In genomic region chr9:108996653-108997052, GRCh38 we compare ENCODE assay signal across 19 cellular contexts. TPM values are rescaled to one million over a fixed set of nuclear protein-coding genes. Genes with fewer than 3 reads are reported as not detected.
DNase-seq lines count a peak whose midpoint lies in the region; FAIRE-seq and TF ChIP-seq lines count a peak whose summit lies in the region.
"Had no signal": no experiment of that assay in that cellular context is flagged by ENCODE, and none has a peak within 500 bp of the region (broad histone marks: within the 10 kb centered on the region; RNA-seq: fewer than 3 reads in every experiment).

No MANE protein-coding gene starts in this region.

- intact Hi-C loops in left ventricle myocardium inferior (cut with micrococcal nuclease) (no loop called here), cardiac septum (cut with DNase I) (no loop called here)

- peaks cover 74% of the 10 kb centered on the region for H3K4me1 ChIP-seq in left ventricle myocardium inferior
- H3K4me1 ChIP-seq: colonic mucosa had no signal

- peak; percentile 23 for FAIRE-seq in endometrium (lab: Jason Lieb, UNC)
- FAIRE-seq: D721Med, islet of Langerhans had no signal

- H3K9me3 Mint-ChIP-seq in type B pancreatic cell, result no peaks in the 10 kb centered on the region
- H3K9me3 Mint-ChIP-seq: activated naive CD4-positive, alpha-beta T cell treated with anti-CD3 and anti-CD28 coated beads, Interleukin-2, amount 50 U/mL, for 24 hours had no signal

- TF ChIP-seq CTCF in left ventricle myocardium inferior (IDR thresholded peaks at IDR 0.05; ENCODE audit: borderline replicate concordance) (no peak), type B pancreatic cell (conservative IDR thresholded peaks at IDR 0.05) (no peak)

- peak overlapping the region; percentile 69 for H3K27ac Mint-ChIP-seq in type B pancreatic cell
- H3K27ac Mint-ChIP-seq: activated naive CD4-positive, alpha-beta T cell treated with anti-CD3 and anti-CD28 coated beads, Interleukin-2, amount 50 U/mL, for 24 hours had no signal

- H3K36me3 ChIP-seq in left ventricle myocardium inferior, result peaks cover 4% of the 10 kb centered on the region
- H3K36me3 ChIP-seq: colonic mucosa had no signal

- H3K9me3 ChIP-seq in left ventricle myocardium inferior (replicated peaks), result no peaks in the 10 kb centered on the region
- H3K9me3 ChIP-seq: colonic mucosa had no signal

- DNase-seq in left ventricle myocardium inferior (no peak), cardiac septum (ENCODE audit: low spot score) (no peak), NCI-H748 treated with DMSO at 0.1 percent for 48 hours (lab: John Stamatoyannopoulos, UW) (peak; percentile 46), type B pancreatic cell (ENCODE audit: extremely low spot score, unreplicated experiment) (no peak), NCI-H187 treated with DMSO at 0.1 percent for 48 hours (lab: John Stamatoyannopoulos, UW) (no peak), activated gamma-delta T cell treated with Interleukin-2 at 50 U/mL for 16 hours (no peak)
- no peak for DNase-seq in activated T-cell treated with anti-CD3 and anti-CD28 coated beads, Interleukin-2, amount 50 U/mL, for 48 hours
- DNase-seq: activated CD4-positive, alpha-beta T cell treated with anti-CD3 and anti-CD28 coated beads for 1 hour; activated CD8-positive, alpha-beta memory T cell treated with anti-CD3 and anti-CD28 coated beads for 24 hours; C1 segment of cervical spinal cord; colonic mucosa; GDM1; NCI-H226; stimulated activated CD4-positive, alpha-beta T cell treated with anti-CD3 and anti-CD28 coated beads, Interleukin-15, amount 100 ng/mL, for 24 hours had no signal

- H3K4me3 ChIP-seq in left ventricle myocardium inferior, result no peak overlapping the region
- H3K4me3 ChIP-seq: colonic mucosa, lung had no signal

- H3K27me3 ChIP-seq in left ventricle myocardium inferior (ENCODE audit: low read depth), result no peaks in the 10 kb centered on the region
- H3K27me3 ChIP-seq: colonic mucosa had no signal

- no peak overlapping the region for H3K4me3 Mint-ChIP-seq in type B pancreatic cell
- H3K4me3 Mint-ChIP-seq: activated naive CD4-positive, alpha-beta T cell treated with anti-CD3 and anti-CD28 coated beads, Interleukin-2, amount 50 U/mL, for 24 hours had no signal

- H3K36me3 Mint-ChIP-seq in type B pancreatic cell, result peaks cover 33% of the 10 kb centered on the region

- peaks cover 13% of the 10 kb centered on the region for H3K4me1 Mint-ChIP-seq in type B pancreatic cell (ENCODE audit: unreplicated experiment)

- no peaks in the 10 kb centered on the region for H3K27me3 Mint-ChIP-seq in type B pancreatic cell
- H3K27me3 Mint-ChIP-seq: activated naive CD4-positive, alpha-beta T cell treated with anti-CD3 and anti-CD28 coated beads, Interleukin-2, amount 50 U/mL, for 24 hours had no signal

- H3K27ac ChIP-seq in left ventricle myocardium inferior (replicated peaks), result peak overlapping the region; percentile 82
- H3K27ac ChIP-seq: colonic mucosa had no signal

RNA-seq across cellular contexts. Expression of gene CTNNAL1, which starts 16.6 kb away (rescaled TPM):
- 78.2 TPM for total RNA-seq in left ventricle myocardium inferior
- 72.8 TPM for total RNA-seq in cardiac septum
- total RNA-seq in type B pancreatic cell (ENCODE audit: low replicate concordance), result 29.7 and 36.0 TPM in 2 replicates
